ENCODE assay signal across 2 cellular contexts in the genomic region with DNA sequence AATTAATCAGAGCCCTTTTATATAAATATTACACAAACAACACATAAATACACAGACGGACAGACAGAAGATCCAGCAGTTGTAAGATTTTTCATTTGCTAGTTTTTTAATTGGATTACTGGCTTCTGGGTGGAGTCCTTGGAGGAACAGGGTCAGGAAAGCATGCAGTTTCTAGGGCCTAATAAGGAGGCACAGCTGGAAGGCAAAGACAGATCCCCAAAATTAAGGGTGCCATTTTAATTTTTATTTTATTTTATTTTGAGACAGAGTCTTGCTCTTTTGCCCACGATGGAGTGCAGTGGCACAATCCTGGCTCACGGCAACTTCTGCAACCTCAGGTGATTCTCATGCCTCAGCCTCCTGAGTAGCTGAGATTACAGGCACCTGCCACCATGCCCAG.
TF ChIP-seq lines count a peak whose summit lies in the region.

No MANE protein-coding gene starts in this region.

TF ChIP-seq in GM23338, 12 proteins besides CTCF, POLR2A, EP300 and RAD21:
- no peak for TF ChIP-seq ZNF331 (CRISPR knock-in tag; IDR thresholded peaks at IDR 0.05; ENCODE audit: low read depth)
- no peak for TF ChIP-seq NANOG (IDR thresholded peaks at IDR 0.05; ENCODE audit: borderline replicate concordance)
- TF ChIP-seq POLR2AphosphoS5 (IDR thresholded peaks at IDR 0.05; ENCODE audit: low read depth) = no peak
- TF ChIP-seq STAT1 (IDR thresholded peaks at IDR 0.05; ENCODE audit: unreplicated experiment) = no peak
TF ChIP-seq in GM23338: peak in this region for 0.

TF ChIP-seq in K562, 482 proteins besides CTCF, POLR2A, EP300 and RAD21:
- no peak for TF ChIP-seq POLR2AphosphoS5 (IDR thresholded peaks at IDR 0.05; ENCODE audit: control insufficient read depth, insufficient read depth, low read depth, low read length)
- TF ChIP-seq SNIP1 (IDR thresholded peaks at IDR 0.05; ENCODE audit: low read depth) = no peak
- TF ChIP-seq, protein P1, sequence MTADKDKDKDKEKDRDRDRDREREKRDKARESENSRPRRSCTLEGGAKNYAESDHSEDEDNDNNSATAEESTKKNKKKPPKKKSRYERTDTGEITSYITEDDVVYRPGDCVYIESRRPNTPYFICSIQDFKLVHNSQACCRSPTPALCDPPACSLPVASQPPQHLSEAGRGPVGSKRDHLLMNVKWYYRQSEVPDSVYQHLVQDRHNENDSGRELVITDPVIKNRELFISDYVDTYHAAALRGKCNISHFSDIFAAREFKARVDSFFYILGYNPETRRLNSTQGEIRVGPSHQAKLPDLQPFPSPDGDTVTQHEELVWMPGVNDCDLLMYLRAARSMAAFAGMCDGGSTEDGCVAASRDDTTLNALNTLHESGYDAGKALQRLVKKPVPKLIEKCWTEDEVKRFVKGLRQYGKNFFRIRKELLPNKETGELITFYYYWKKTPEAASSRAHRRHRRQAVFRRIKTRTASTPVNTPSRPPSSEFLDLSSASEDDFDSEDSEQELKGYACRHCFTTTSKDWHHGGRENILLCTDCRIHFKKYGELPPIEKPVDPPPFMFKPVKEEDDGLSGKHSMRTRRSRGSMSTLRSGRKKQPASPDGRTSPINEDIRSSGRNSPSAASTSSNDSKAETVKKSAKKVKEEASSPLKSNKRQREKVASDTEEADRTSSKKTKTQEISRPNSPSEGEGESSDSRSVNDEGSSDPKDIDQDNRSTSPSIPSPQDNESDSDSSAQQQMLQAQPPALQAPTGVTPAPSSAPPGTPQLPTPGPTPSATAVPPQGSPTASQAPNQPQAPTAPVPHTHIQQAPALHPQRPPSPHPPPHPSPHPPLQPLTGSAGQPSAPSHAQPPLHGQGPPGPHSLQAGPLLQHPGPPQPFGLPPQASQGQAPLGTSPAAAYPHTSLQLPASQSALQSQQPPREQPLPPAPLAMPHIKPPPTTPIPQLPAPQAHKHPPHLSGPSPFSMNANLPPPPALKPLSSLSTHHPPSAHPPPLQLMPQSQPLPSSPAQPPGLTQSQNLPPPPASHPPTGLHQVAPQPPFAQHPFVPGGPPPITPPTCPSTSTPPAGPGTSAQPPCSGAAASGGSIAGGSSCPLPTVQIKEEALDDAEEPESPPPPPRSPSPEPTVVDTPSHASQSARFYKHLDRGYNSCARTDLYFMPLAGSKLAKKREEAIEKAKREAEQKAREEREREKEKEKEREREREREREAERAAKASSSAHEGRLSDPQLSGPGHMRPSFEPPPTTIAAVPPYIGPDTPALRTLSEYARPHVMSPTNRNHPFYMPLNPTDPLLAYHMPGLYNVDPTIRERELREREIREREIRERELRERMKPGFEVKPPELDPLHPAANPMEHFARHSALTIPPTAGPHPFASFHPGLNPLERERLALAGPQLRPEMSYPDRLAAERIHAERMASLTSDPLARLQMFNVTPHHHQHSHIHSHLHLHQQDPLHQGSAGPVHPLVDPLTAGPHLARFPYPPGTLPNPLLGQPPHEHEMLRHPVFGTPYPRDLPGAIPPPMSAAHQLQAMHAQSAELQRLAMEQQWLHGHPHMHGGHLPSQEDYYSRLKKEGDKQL (CRISPR knock-in tag; IDR thresholded peaks at IDR 0.05; ENCODE audit: borderline replicate concordance) = no peak
- TF ChIP-seq, protein P2, sequence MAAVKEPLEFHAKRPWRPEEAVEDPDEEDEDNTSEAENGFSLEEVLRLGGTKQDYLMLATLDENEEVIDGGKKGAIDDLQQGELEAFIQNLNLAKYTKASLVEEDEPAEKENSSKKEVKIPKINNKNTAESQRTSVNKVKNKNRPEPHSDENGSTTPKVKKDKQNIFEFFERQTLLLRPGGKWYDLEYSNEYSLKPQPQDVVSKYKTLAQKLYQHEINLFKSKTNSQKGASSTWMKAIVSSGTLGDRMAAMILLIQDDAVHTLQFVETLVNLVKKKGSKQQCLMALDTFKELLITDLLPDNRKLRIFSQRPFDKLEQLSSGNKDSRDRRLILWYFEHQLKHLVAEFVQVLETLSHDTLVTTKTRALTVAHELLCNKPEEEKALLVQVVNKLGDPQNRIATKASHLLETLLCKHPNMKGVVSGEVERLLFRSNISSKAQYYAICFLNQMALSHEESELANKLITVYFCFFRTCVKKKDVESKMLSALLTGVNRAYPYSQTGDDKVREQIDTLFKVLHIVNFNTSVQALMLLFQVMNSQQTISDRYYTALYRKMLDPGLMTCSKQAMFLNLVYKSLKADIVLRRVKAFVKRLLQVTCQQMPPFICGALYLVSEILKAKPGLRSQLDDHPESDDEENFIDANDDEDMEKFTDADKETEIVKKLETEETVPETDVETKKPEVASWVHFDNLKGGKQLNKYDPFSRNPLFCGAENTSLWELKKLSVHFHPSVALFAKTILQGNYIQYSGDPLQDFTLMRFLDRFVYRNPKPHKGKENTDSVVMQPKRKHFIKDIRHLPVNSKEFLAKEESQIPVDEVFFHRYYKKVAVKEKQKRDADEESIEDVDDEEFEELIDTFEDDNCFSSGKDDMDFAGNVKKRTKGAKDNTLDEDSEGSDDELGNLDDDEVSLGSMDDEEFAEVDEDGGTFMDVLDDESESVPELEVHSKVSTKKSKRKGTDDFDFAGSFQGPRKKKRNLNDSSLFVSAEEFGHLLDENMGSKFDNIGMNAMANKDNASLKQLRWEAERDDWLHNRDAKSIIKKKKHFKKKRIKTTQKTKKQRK (IDR thresholded peaks at IDR 0.05; ENCODE audit: borderline replicate concordance, low read depth, low read length) = peak; percentile 52; the same call in 1 of the 2 replicates
- TF ChIP-seq, protein P3, sequence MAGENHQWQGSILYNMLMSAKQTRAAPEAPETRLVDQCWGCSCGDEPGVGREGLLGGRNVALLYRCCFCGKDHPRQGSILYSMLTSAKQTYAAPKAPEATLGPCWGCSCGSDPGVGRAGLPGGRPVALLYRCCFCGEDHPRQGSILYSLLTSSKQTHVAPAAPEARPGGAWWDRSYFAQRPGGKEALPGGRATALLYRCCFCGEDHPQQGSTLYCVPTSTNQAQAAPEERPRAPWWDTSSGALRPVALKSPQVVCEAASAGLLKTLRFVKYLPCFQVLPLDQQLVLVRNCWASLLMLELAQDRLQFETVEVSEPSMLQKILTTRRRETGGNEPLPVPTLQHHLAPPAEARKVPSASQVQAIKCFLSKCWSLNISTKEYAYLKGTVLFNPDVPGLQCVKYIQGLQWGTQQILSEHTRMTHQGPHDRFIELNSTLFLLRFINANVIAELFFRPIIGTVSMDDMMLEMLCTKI (IDR thresholded peaks at IDR 0.05; ENCODE audit: partially characterized antibody) = no peak
- peak; percentile 90 for TF ChIP-seq ZFP36 (IDR thresholded peaks at IDR 0.05; ENCODE audit: low read depth, low read length, partially characterized antibody)
- no peak for TF ChIP-seq KAT7 (CRISPR knock-in tag; IDR thresholded peaks at IDR 0.05; ENCODE audit: borderline replicate concordance)
- TF ChIP-seq CBX5 (IDR thresholded peaks at IDR 0.05; ENCODE audit: borderline replicate concordance, low read depth) = peak; percentile 60; the same call in 1 of the 2 replicates
- TF ChIP-seq, protein P4, sequence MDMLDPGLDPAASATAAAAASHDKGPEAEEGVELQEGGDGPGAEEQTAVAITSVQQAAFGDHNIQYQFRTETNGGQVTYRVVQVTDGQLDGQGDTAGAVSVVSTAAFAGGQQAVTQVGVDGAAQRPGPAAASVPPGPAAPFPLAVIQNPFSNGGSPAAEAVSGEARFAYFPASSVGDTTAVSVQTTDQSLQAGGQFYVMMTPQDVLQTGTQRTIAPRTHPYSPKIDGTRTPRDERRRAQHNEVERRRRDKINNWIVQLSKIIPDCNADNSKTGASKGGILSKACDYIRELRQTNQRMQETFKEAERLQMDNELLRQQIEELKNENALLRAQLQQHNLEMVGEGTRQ (CRISPR knock-in tag; IDR thresholded peaks at IDR 0.05) = no peak
- TF ChIP-seq CBX1 (IDR thresholded peaks at IDR 0.05; ENCODE audit: low read depth) = 0 out of 2 replicates have a peak, but pooled peaks have one; percentile 41
- TF ChIP-seq TRIM28 (IDR thresholded peaks at IDR 0.05) = peak; percentile 70; the same call in 1 of the 2 replicates
- TF ChIP-seq ZNF445 (CRISPR knock-in tag; IDR thresholded peaks at IDR 0.05; ENCODE audit: low read depth) = peak; percentile 29; the same call in 1 of the 2 replicates
- 0 out of 3 replicates have a peak, but pooled peaks of 1 of the 2 experiments have one; percentile 22 for TF ChIP-seq CBX3 (IDR thresholded peaks at IDR 0.05; ENCODE audit: borderline replicate concordance in 1 of 2, low read length in 2 of 2)
- TF ChIP-seq ZSCAN29 (IDR thresholded peaks at IDR 0.05) = no peak
